In genomic region chr7:37893359-37893758, GRCh38 we compare ENCODE assay signal across 25 cellular contexts. TPM values are rescaled to one million over a fixed set of nuclear protein-coding genes. Genes with fewer than 3 reads are reported as not detected.
A peak's percentile ranks its signal among the peaks of the same experiment; 100 is the strongest.
DNase-seq lines count a peak whose midpoint lies in the region; ATAC-seq, FAIRE-seq and TF ChIP-seq lines count a peak whose summit lies in the region.
"Had no signal": no experiment of that assay in that cellular context is flagged by ENCODE, and none has a peak within 500 bp of the region (broad histone marks: within the 10 kb centered on the region; RNA-seq: fewer than 3 reads in every experiment).

No MANE protein-coding gene starts in this region.

- TF ChIP-seq RAD21 in A549 (conservative IDR thresholded peaks at IDR 0.05 in 1 of 2, IDR thresholded peaks at IDR 0.05 in 1 of 2), result no peak
- no peak for TF ChIP-seq RAD21 in HCT116 (IDR thresholded peaks at IDR 0.05; ENCODE audit: low read depth)

- H3K27ac Mint-ChIP-seq in stimulated activated effector memory CD8-positive, alpha-beta T cell treated with anti-CD3 and anti-CD28 coated beads, Interleukin-12 subunit alpha, Interleukin-12 subunit beta, amount 100 ng/mL, for 72 hours, result no peak overlapping the region
- no peak overlapping the region for H3K27ac Mint-ChIP-seq in activated CD4-positive, alpha-beta T cell treated with anti-CD3 and anti-CD28 coated beads for 36 hours
- H3K27ac Mint-ChIP-seq: CD14-positive monocyte; CD4-positive, alpha-beta T cell had no signal

- no peaks in the 10 kb centered on the region for H3K9me2 ChIP-seq in HCT116 (ENCODE audit: insufficient read depth)

- POLR2A ChIA-PET in A549 (lab: Yijun Ruan, JAX), result no interaction called here
- POLR2A ChIA-PET in HCT116 (lab: Charles Lee), result no interaction called here
- POLR2A ChIA-PET in activated CD4-positive, alpha-beta T cell treated with anti-CD3 and anti-CD28 coated beads for 36 hours (lab: Charles Lee), result no interaction called here

- no peaks in the 10 kb centered on the region for H4K20me1 ChIP-seq in HCT116 (ENCODE audit: insufficient read depth)
- H4K20me1 ChIP-seq: BLaER1 treated with 17β-estradiol and CSF1 and Interleukin-3, amounts not matched to agents 10 nM and 100 nM had no signal

- H2AFZ ChIP-seq in HCT116 (ENCODE audit: low read depth, low read length, poor library complexity, severe bottlenecking), result no peak overlapping the region

- H3K9me3 Mint-ChIP-seq in stimulated activated effector memory CD8-positive, alpha-beta T cell treated with anti-CD3 and anti-CD28 coated beads, Interleukin-12 subunit alpha, Interleukin-12 subunit beta, amount 100 ng/mL, for 72 hours, result no peaks in the 10 kb centered on the region
- no peaks in the 10 kb centered on the region for H3K9me3 Mint-ChIP-seq in activated CD4-positive, alpha-beta T cell treated with anti-CD3 and anti-CD28 coated beads for 36 hours (ENCODE audit: low read depth)

- no peaks in the 10 kb centered on the region for H3K36me3 ChIP-seq in HCT116 (ENCODE audit: control insufficient read depth in 1 of 2, insufficient read depth in 2 of 2, low read length in 2 of 2)
- H3K36me3 ChIP-seq in right atrium auricular region, result no peaks in the 10 kb centered on the region
- H3K36me3 ChIP-seq: BE2C; BLaER1 treated with 17β-estradiol and CSF1 and Interleukin-3, amounts not matched to agents 10 nM and 100 nM had no signal

- H3K4me3 ChIP-seq in A549 (no peak overlapping the region), HCT116 (replicated peaks in 1 of 2; ENCODE audit: low read depth in 1 of 2, low read length in 2 of 2) (no peak overlapping the region), epithelial cell of proximal tubule (ENCODE audit: low read depth, low read length) (no peak overlapping the region), right atrium auricular region (no peak overlapping the region)
- H3K4me3 ChIP-seq: BLaER1 treated with 17β-estradiol and CSF1 and Interleukin-3, amounts not matched to agents 10 nM and 100 nM had no signal

- no peak for DNase-seq in A549 (ENCODE audit: low read depth in 1 of 2, low spot score in 1 of 2)
- DNase-seq in HCT116 (ENCODE audit: low read depth, low spot score), result no peak
- no peak for DNase-seq in RCC 7860 (ENCODE audit: low spot score)
- no peak for DNase-seq in epithelial cell of proximal tubule (ENCODE audit: low read depth)
- DNase-seq in stimulated activated effector memory CD8-positive, alpha-beta T cell treated with anti-CD3 and anti-CD28 coated beads, Interleukin-12 subunit alpha, Interleukin-12 subunit beta, amount 100 ng/mL, for 72 hours (ENCODE audit: low spot score in 2 of 2), result no peak
- DNase-seq in right atrium auricular region (ENCODE audit: low spot score), result no peak
- no peak for DNase-seq in midbrain (lab: John Stamatoyannopoulos, UW)
- no peak for DNase-seq in activated CD4-positive, alpha-beta T cell treated with anti-CD3 and anti-CD28 coated beads for 36 hours
- DNase-seq: ACHN; AML-193; BE2C; CD4-positive, alpha-beta T cell; COR-L47; DMS153; DND-41; GOT3; H7; HCEC 1CT had no signal

- no peak for TF ChIP-seq CTCF in A549 (IDR thresholded peaks at IDR 0.05)
- no peak for TF ChIP-seq CTCF in HCT116 (IDR thresholded peaks at IDR 0.05 in 2 of 3, conservative IDR thresholded peaks at IDR 0.05 in 1 of 3; ENCODE audit: borderline replicate concordance in 1 of 3, insufficient read depth in 1 of 3, low read depth in 2 of 3, low read length in 2 of 3)
- TF ChIP-seq CTCF in epithelial cell of proximal tubule (conservative IDR thresholded peaks at IDR 0.05; ENCODE audit: low read depth, low read length), result peak; percentile 18
- TF ChIP-seq CTCF in right atrium auricular region (IDR thresholded peaks at IDR 0.05), result no peak

- peaks cover 6% of the 10 kb centered on the region for H3K27me3 Mint-ChIP-seq in activated CD4-positive, alpha-beta T cell treated with anti-CD3 and anti-CD28 coated beads for 36 hours

- CTCF ChIA-PET in A549 (lab: Yijun Ruan, JAX), result interaction anchor here (1.5 kb wide), 1 partner anchor 475 kb away, joined by 4 read pairs; no protein-coding TSS in a partner anchor
- CTCF ChIA-PET in HCT116 (lab: Charles Lee), result no interaction called here
- CTCF ChIA-PET in activated CD4-positive, alpha-beta T cell treated with anti-CD3 and anti-CD28 coated beads for 36 hours (lab: Charles Lee), result interaction anchor here (0.9 kb wide), 1 partner anchor 19 kb away, joined by 3 read pairs; no protein-coding TSS in a partner anchor

- no peak overlapping the region for H3K4me3 Mint-ChIP-seq in stimulated activated effector memory CD8-positive, alpha-beta T cell treated with anti-CD3 and anti-CD28 coated beads, Interleukin-12 subunit alpha, Interleukin-12 subunit beta, amount 100 ng/mL, for 72 hours
- no peak overlapping the region for H3K4me3 Mint-ChIP-seq in activated CD4-positive, alpha-beta T cell treated with anti-CD3 and anti-CD28 coated beads for 36 hours
- H3K4me3 Mint-ChIP-seq: CD14-positive monocyte; CD4-positive, alpha-beta T cell had no signal

- H3K27ac ChIP-seq in A549 (no peak overlapping the region), HCT116 (ENCODE audit: low read depth, low read length) (no peak overlapping the region), right atrium auricular region (no peak overlapping the region)
- H3K27ac ChIP-seq: 22Rv1; BLaER1 treated with 17β-estradiol and CSF1 and Interleukin-3, amounts not matched to agents 10 nM and 100 nM had no signal

- H3K4me1 ChIP-seq in A549 (peaks cover 8% of the 10 kb centered on the region; the same call in 1 of the 3 replicates), HCT116 (ENCODE audit: control insufficient read depth in 1 of 2, insufficient read depth in 2 of 2, low read length in 2 of 2) (no peaks in the 10 kb centered on the region), right atrium auricular region (no peaks in the 10 kb centered on the region)
- H3K4me1 ChIP-seq: BE2C; BLaER1 treated with 17β-estradiol and CSF1 and Interleukin-3, amounts not matched to agents 10 nM and 100 nM had no signal

- TF ChIP-seq POLR2A in A549 (IDR thresholded peaks at IDR 0.05; ENCODE audit: low read length), result no peak
- no peak for TF ChIP-seq POLR2A in HCT116 (IDR thresholded peaks at IDR 0.05; ENCODE audit: borderline replicate concordance, extremely low read depth, insufficient read depth, insufficient read length)

- no peaks in the 10 kb centered on the region for H3K79me2 ChIP-seq in HCT116 (ENCODE audit: insufficient read depth, low read length)

- no peaks in the 10 kb centered on the region for H3K36me3 Mint-ChIP-seq in stimulated activated effector memory CD8-positive, alpha-beta T cell treated with anti-CD3 and anti-CD28 coated beads, Interleukin-12 subunit alpha, Interleukin-12 subunit beta, amount 100 ng/mL, for 72 hours
- no peaks in the 10 kb centered on the region for H3K36me3 Mint-ChIP-seq in activated CD4-positive, alpha-beta T cell treated with anti-CD3 and anti-CD28 coated beads for 36 hours (ENCODE audit: low read depth)

- ATAC-seq in A549 (peak; percentile 51 to 56; a peak in 4 of 6 replicates), HCT116 (peak; percentile 50; the same call in 1 of the 2 replicates)
- ATAC-seq in stimulated activated effector memory CD8-positive, alpha-beta T cell treated with anti-CD3 and anti-CD28 coated beads, Interleukin-12 subunit alpha, Interleukin-12 subunit beta, amount 100 ng/mL, for 72 hours, result no peak
- ATAC-seq in activated CD4-positive, alpha-beta T cell treated with anti-CD3 and anti-CD28 coated beads for 36 hours, result no peak

- H3K27me3 ChIP-seq in HCT116 (ENCODE audit: insufficient read depth, low read length) (peaks cover 3% of the 10 kb centered on the region; the same call in 1 of the 2 replicates), right atrium auricular region (no peaks in the 10 kb centered on the region)
- H3K27me3 ChIP-seq: BE2C; BLaER1 treated with 17β-estradiol and CSF1 and Interleukin-3, amounts not matched to agents 10 nM and 100 nM had no signal

- no peak for TF ChIP-seq EP300 in A549 (IDR thresholded peaks at IDR 0.05)

- H3K4me1 Mint-ChIP-seq in stimulated activated effector memory CD8-positive, alpha-beta T cell treated with anti-CD3 and anti-CD28 coated beads, Interleukin-12 subunit alpha, Interleukin-12 subunit beta, amount 100 ng/mL, for 72 hours, result no peaks in the 10 kb centered on the region
- H3K4me1 Mint-ChIP-seq in activated CD4-positive, alpha-beta T cell treated with anti-CD3 and anti-CD28 coated beads for 36 hours, result no peaks in the 10 kb centered on the region
- H3K4me1 Mint-ChIP-seq: CD14-positive monocyte had no signal

- no peaks in the 10 kb centered on the region for H3K9me3 ChIP-seq in A549
- H3K9me3 ChIP-seq in HCT116 (ENCODE audit: control insufficient read depth in 1 of 2, insufficient read depth in 1 of 2, low read depth in 1 of 2, low read length in 2 of 2), result no peaks in the 10 kb centered on the region
- no peaks in the 10 kb centered on the region for H3K9me3 ChIP-seq in right atrium auricular region
- H3K9me3 ChIP-seq: BE2C; BLaER1 treated with 17β-estradiol and CSF1 and Interleukin-3, amounts not matched to agents 10 nM and 100 nM had no signal

- H3K9ac ChIP-seq in HCT116 (ENCODE audit: low read length), result no peak overlapping the region
- H3K9ac ChIP-seq: BLaER1 treated with 17β-estradiol and CSF1 and Interleukin-3, amounts not matched to agents 10 nM and 100 nM had no signal

- FAIRE-seq in A549 (lab: Jason Lieb, UNC) (no peak), RCC 7860 (lab: Jason Lieb, UNC) (peak; percentile 69)
- FAIRE-seq: A204.1, G401.6, GM12892, GM19239 had no signal

- no TSS peak for BruUV-seq in HCT116 (replicated peaks; lab: Mats Ljungman, UMichigan)

- H3K4me2 ChIP-seq in A549, result no peak overlapping the region
- no peak overlapping the region for H3K4me2 ChIP-seq in HCT116 (ENCODE audit: low read length)
- H3K4me2 ChIP-seq: BLaER1 treated with 17β-estradiol and CSF1 and Interleukin-3, amounts not matched to agents 10 nM and 100 nM had no signal

- RAD21 ChIA-PET in HCT116 (lab: Charles Lee; ENCODE audit: low non-redundant PET in 1 of 2, low total read pairs in 2 of 2, uncharacterized antibody in 2 of 2, unreplicated experiment in 2 of 2), result no interaction called here

- intact Hi-C loops in HCT116 (cut with micrococcal nuclease), result no loop called here
- intact Hi-C loops in activated CD4-positive, alpha-beta T cell treated with anti-CD3 and anti-CD28 coated beads for 36 hours (cut with DNase I, micrococcal nuclease), result no loop called here

RNA-seq across cellular contexts. Expression of gene SFRP4, which starts 23.3 kb away (rescaled TPM):
- 9.1 and 11.9 TPM in 2 replicates for polyA plus RNA-seq in A549 (2011; rRNA removed)
- polyA plus RNA-seq in A549 (2012; cell fraction: cytosol; rRNA removed), result 8.9 and 9.5 TPM in 2 replicates
- polyA plus RNA-seq in A549 (2012; cell fraction: nucleus; rRNA removed), result 7.5 and 13.3 TPM in 2 replicates
- 7.4 to 9.8 TPM (median 8.4 TPM) in 3 replicates for polyA plus RNA-seq in A549 (2017; fragmentation: RNase III; extraction: RNeasy Plus Mini Kit Qiagen cat#74134 plus additional on column Dnase treatment)
- 4.5 and 5.6 TPM in 2 replicates for polyA minus RNA-seq in A549 (2011; rRNA and poly(A)+ RNA removed)
- total RNA-seq in HCT116 (2021; ENCODE audit: unreplicated experiment), result 0.25 TPM
- polyA plus RNA-seq in HCT116 (2012), result not detected in 2 replicates
- total RNA-seq in epithelial cell of proximal tubule, result 0.06 TPM in 1 of 2 replicates, not detected in the other
- total RNA-seq in right atrium auricular region, result 10 to 100 TPM in 1 of 2 donors, 1 to 10 TPM in 1; 5.0 to 11.9 TPM
- total RNA-seq in activated CD4-positive, alpha-beta T cell treated with anti-CD3 and anti-CD28 coated beads for 36 hours, result not detected
- total RNA-seq: CD4-positive, alpha-beta T cell; H7 had no signal
- polyA plus RNA-seq: CD14-positive monocyte had no signal

RNA-seq across cellular contexts. Expression of gene EPDR1, which starts 27.1 kb away (rescaled TPM):
- 112 TPM in 2 replicates for polyA plus RNA-seq in A549 (2011; rRNA removed)
- 52.7 and 80.8 TPM in 2 replicates for polyA plus RNA-seq in A549 (2012; cell fraction: cytosol; rRNA removed)
- 52.7 and 91.5 TPM in 2 replicates for polyA plus RNA-seq in A549 (2012; cell fraction: nucleus; rRNA removed)
- 99.3 to 109 TPM (median 101 TPM) in 3 replicates for polyA plus RNA-seq in A549 (2017; fragmentation: RNase III; extraction: RNeasy Plus Mini Kit Qiagen cat#74134 plus additional on column Dnase treatment)
- 49.9 and 50.6 TPM in 2 replicates for polyA minus RNA-seq in A549 (2011; rRNA and poly(A)+ RNA removed)
- 8.0 TPM for total RNA-seq in HCT116 (2021; ENCODE audit: unreplicated experiment)
- 4.5 and 4.8 TPM in 2 replicates for polyA plus RNA-seq in HCT116 (2012)
- 33.6 and 39.3 TPM in 2 replicates for total RNA-seq in epithelial cell of proximal tubule
- 10 to 100 TPM in 1 of 2 donors, 1 to 10 TPM in 1; 9.9 to 36.3 TPM for total RNA-seq in right atrium auricular region
- 1 to 10 TPM; 1.8 to 2.7 TPM for total RNA-seq in activated CD4-positive, alpha-beta T cell treated with anti-CD3 and anti-CD28 coated beads for 36 hours
- total RNA-seq: CD4-positive, alpha-beta T cell had no signal

RNA-seq across cellular contexts. Expression of gene NME8, which starts 45.0 kb away (rescaled TPM):
- polyA plus RNA-seq in A549 (2011; rRNA removed), result not detected in 2 replicates
- not detected in 2 replicates for polyA plus RNA-seq in A549 (2012; cell fraction: cytosol; rRNA removed)
- polyA plus RNA-seq in A549 (2012; cell fraction: nucleus; rRNA removed), result not detected in 2 replicates
- not detected in 3 replicates for polyA plus RNA-seq in A549 (2017; fragmentation: RNase III; extraction: RNeasy Plus Mini Kit Qiagen cat#74134 plus additional on column Dnase treatment)
- polyA minus RNA-seq in A549 (2011; rRNA and poly(A)+ RNA removed), result not detected in 2 replicates
- not detected for total RNA-seq in HCT116 (2021; ENCODE audit: unreplicated experiment)
- polyA plus RNA-seq in HCT116 (2012), result not detected in 2 replicates
- not detected in 2 replicates for total RNA-seq in epithelial cell of proximal tubule
- total RNA-seq in right atrium auricular region, result not detected
- total RNA-seq in activated CD4-positive, alpha-beta T cell treated with anti-CD3 and anti-CD28 coated beads for 36 hours, result not detected
- total RNA-seq: CD4-positive, alpha-beta T cell; H7 had no signal

Comparison
In these comparisons a context has a peak if more than half of its experiments do, and no peak if none do; other contexts are left out.
1. ATAC-seq: peak in A549 (2 of 2) and HCT116 (single experiment); none in stimulated activated effector memory CD8-positive, alpha-beta T cell treated with anti-CD3 and anti-CD28 coated beads, Interleukin-12 subunit alpha, Interleukin-12 subunit beta, amount 100 ng/mL, for 72 hours (single experiment) and activated CD4-positive, alpha-beta T cell treated with anti-CD3 and anti-CD28 coated beads for 36 hours (single experiment).